In genomic region chr3:33124638-33125037, GRCh38 we compare ENCODE assay signal across 26 cellular contexts. TPM values are rescaled to one million over a fixed set of nuclear protein-coding genes. Genes with fewer than 3 reads are reported as not detected.
DNase-seq lines count a peak whose midpoint lies in the region; ATAC-seq, FAIRE-seq and TF ChIP-seq lines count a peak whose summit lies in the region.
"Had no signal": no experiment of that assay in that cellular context is flagged by ENCODE, and none has a peak within 500 bp of the region (broad histone marks: within the 10 kb centered on the region; RNA-seq: fewer than 3 reads in every experiment).

No MANE protein-coding gene starts in this region.

- peak; percentile 92 for ATAC-seq in activated T-helper 17 cell treated with anti-CD3 and anti-CD28 coated beads, Interleukin-2, amount 50 U/mL, for 72 hours (replicated peaks)
- ATAC-seq in stimulated activated effector memory CD8-positive, alpha-beta T cell treated with anti-CD3 and anti-CD28 coated beads, Interleukin-12 subunit alpha, Interleukin-12 subunit beta, amount 100 ng/mL, for 72 hours: peak; percentile 63
- no peak for ATAC-seq in PC-3
- ATAC-seq: CD8-positive, alpha-beta T cell; GM23338; K562 had no signal

- no peak for TF ChIP-seq CTCF in bronchial epithelial cell (IDR thresholded peaks at IDR 0.05; ENCODE audit: insufficient read depth, low read length, severe bottlenecking)
- no peak for TF ChIP-seq CTCF in PC-3 (conservative IDR thresholded peaks at IDR 0.05; ENCODE audit: low read depth, low read length)
- TF ChIP-seq CTCF in transverse colon (IDR thresholded peaks at IDR 0.05): no peak

- in situ Hi-C loops in transverse colon (cut with MboI; ENCODE audit: low pct_ligation_motif_present in 1 of 4, low pct_unique_long_range_greater_than_20kb in 1 of 4, low sequenced_read_pairs in 3 of 4): loop anchor here (10.0 to 25.0 kb wide), 3 partner anchors 238 to 663 kb away; partner anchors contain the start of gene PDCD6IP (in 2 of the 4)

- peaks cover 8% of the 10 kb centered on the region for H3K36me3 ChIP-seq in bronchial epithelial cell (ENCODE audit: control insufficient read depth, insufficient read depth, low read length)
- peaks cover 65% of the 10 kb centered on the region for H3K36me3 ChIP-seq in PC-3 (ENCODE audit: low read depth, low read length)
- H3K36me3 ChIP-seq in transverse colon: peaks cover 0 to 52% (median 18%) of the 10 kb centered on the region in 4 donors

- TF ChIP-seq EP300 in transverse colon (IDR thresholded peaks at IDR 0.05; ENCODE audit: low read depth): no peak

- FAIRE-seq in bronchial epithelial cell (lab: Jason Lieb, UNC): no peak
- FAIRE-seq: HTR-8/SVneo, K562 had no signal

- CTCF ChIA-PET in activated naive CD4-positive, alpha-beta T cell treated with anti-CD3 and anti-CD28 coated beads for 36 hours (lab: Charles Lee): interaction anchor here (0.5 kb wide), 1 partner anchor 126 kb away, joined by 3 read pairs; no protein-coding TSS in a partner anchor
- CTCF ChIA-PET in PC-3 (lab: Charles Lee): no interaction called here

- H3K27ac ChIP-seq in PC-3 (ENCODE audit: low read length): no peak overlapping the region
- no peak overlapping the region for H3K27ac ChIP-seq in transverse colon
- H3K27ac ChIP-seq: C4-2B, Peyer's patch had no signal

- no peaks in the 10 kb centered on the region for H3K9me3 Mint-ChIP-seq in activated naive CD4-positive, alpha-beta T cell treated with anti-CD3 and anti-CD28 coated beads for 36 hours
- no peaks in the 10 kb centered on the region for H3K9me3 Mint-ChIP-seq in activated T-helper 17 cell treated with anti-CD3 and anti-CD28 coated beads, Interleukin-2, amount 50 U/mL, for 72 hours
- H3K9me3 Mint-ChIP-seq in stimulated activated effector memory CD8-positive, alpha-beta T cell treated with anti-CD3 and anti-CD28 coated beads, Interleukin-12 subunit alpha, Interleukin-12 subunit beta, amount 100 ng/mL, for 72 hours: no peaks in the 10 kb centered on the region
- H3K9me3 Mint-ChIP-seq: CD8-positive, alpha-beta T cell; GM23338; H9 had no signal

- H3K36me3 Mint-ChIP-seq in activated naive CD4-positive, alpha-beta T cell treated with anti-CD3 and anti-CD28 coated beads for 36 hours (ENCODE audit: low read depth): peaks cover 15% of the 10 kb centered on the region
- H3K36me3 Mint-ChIP-seq in activated T-helper 17 cell treated with anti-CD3 and anti-CD28 coated beads, Interleukin-2, amount 50 U/mL, for 72 hours (ENCODE audit: low read depth): peaks cover 62% of the 10 kb centered on the region
- H3K36me3 Mint-ChIP-seq in stimulated activated effector memory CD8-positive, alpha-beta T cell treated with anti-CD3 and anti-CD28 coated beads, Interleukin-12 subunit alpha, Interleukin-12 subunit beta, amount 100 ng/mL, for 72 hours: peaks cover 44% of the 10 kb centered on the region

- no peak overlapping the region for H2AFZ ChIP-seq in PC-3 (ENCODE audit: low read length)
- H2AFZ ChIP-seq: GM23338 had no signal

- BruUV-seq in PC-3 (replicated peaks; lab: Mats Ljungman, UMichigan): no TSS peak

- H3K4me1 Mint-ChIP-seq in activated naive CD4-positive, alpha-beta T cell treated with anti-CD3 and anti-CD28 coated beads for 36 hours (ENCODE audit: low read depth): peaks cover 15% of the 10 kb centered on the region
- peaks cover 17% of the 10 kb centered on the region for H3K4me1 Mint-ChIP-seq in activated T-helper 17 cell treated with anti-CD3 and anti-CD28 coated beads, Interleukin-2, amount 50 U/mL, for 72 hours
- H3K4me1 Mint-ChIP-seq in stimulated activated effector memory CD8-positive, alpha-beta T cell treated with anti-CD3 and anti-CD28 coated beads, Interleukin-12 subunit alpha, Interleukin-12 subunit beta, amount 100 ng/mL, for 72 hours: peaks cover 8% of the 10 kb centered on the region
- H3K4me1 Mint-ChIP-seq: B cell had no signal

- H3K27me3 Mint-ChIP-seq in activated naive CD4-positive, alpha-beta T cell treated with anti-CD3 and anti-CD28 coated beads for 36 hours (ENCODE audit: low read depth): no peaks in the 10 kb centered on the region
- H3K27me3 Mint-ChIP-seq in activated T-helper 17 cell treated with anti-CD3 and anti-CD28 coated beads, Interleukin-2, amount 50 U/mL, for 72 hours: no peaks in the 10 kb centered on the region
- H3K27me3 Mint-ChIP-seq: B cell had no signal

- no peak overlapping the region for H3K4me3 Mint-ChIP-seq in activated naive CD4-positive, alpha-beta T cell treated with anti-CD3 and anti-CD28 coated beads for 36 hours
- peak overlapping the region; percentile 13 for H3K4me3 Mint-ChIP-seq in activated T-helper 17 cell treated with anti-CD3 and anti-CD28 coated beads, Interleukin-2, amount 50 U/mL, for 72 hours
- no peak overlapping the region for H3K4me3 Mint-ChIP-seq in stimulated activated effector memory CD8-positive, alpha-beta T cell treated with anti-CD3 and anti-CD28 coated beads, Interleukin-12 subunit alpha, Interleukin-12 subunit beta, amount 100 ng/mL, for 72 hours
- H3K4me3 Mint-ChIP-seq: B cell; CD8-positive, alpha-beta T cell; GM23338; H9 had no signal

- peaks cover 8% of the 10 kb centered on the region for H3K79me2 ChIP-seq in PC-3 (ENCODE audit: low read length)

- H3K9ac ChIP-seq in PC-3 (ENCODE audit: low read length): no peak overlapping the region

- intact Hi-C loops in activated naive CD4-positive, alpha-beta T cell treated with anti-CD3 and anti-CD28 coated beads for 36 hours (cut with micrococcal nuclease): loop anchor here (1.0 to 2.0 kb wide), 2 partner anchors 14 to 28 kb away; no protein-coding TSS in a partner anchor
- intact Hi-C loops in PC-3 (cut with micrococcal nuclease) (no loop called here), transverse colon (cut with DNase I; ENCODE audit: low total_unique reads) (no loop called here)

- H3K27me3 ChIP-seq in bronchial epithelial cell (ENCODE audit: control insufficient read depth, insufficient read depth, low read length) (no peaks in the 10 kb centered on the region), PC-3 (ENCODE audit: low read length) (no peaks in the 10 kb centered on the region), transverse colon (no peaks in the 10 kb centered on the region)
- H3K27me3 ChIP-seq: Peyer's patch had no signal

- H3K27ac Mint-ChIP-seq in activated naive CD4-positive, alpha-beta T cell treated with anti-CD3 and anti-CD28 coated beads for 36 hours: no peak overlapping the region
- peak overlapping the region; percentile 86 for H3K27ac Mint-ChIP-seq in activated T-helper 17 cell treated with anti-CD3 and anti-CD28 coated beads, Interleukin-2, amount 50 U/mL, for 72 hours
- H3K27ac Mint-ChIP-seq in stimulated activated effector memory CD8-positive, alpha-beta T cell treated with anti-CD3 and anti-CD28 coated beads, Interleukin-12 subunit alpha, Interleukin-12 subunit beta, amount 100 ng/mL, for 72 hours: no peak overlapping the region
- H3K27ac Mint-ChIP-seq: B cell; CD8-positive, alpha-beta T cell; GM23338 had no signal

- H3K4me2 ChIP-seq in PC-3 (ENCODE audit: low read length): no peak overlapping the region
- H3K4me2 ChIP-seq: GM23338 had no signal

- H3K4me3 ChIP-seq in bronchial epithelial cell (ENCODE audit: low read depth, low read length) (no peak overlapping the region), PC-3 (ENCODE audit: low read length) (no peak overlapping the region), transverse colon (no peak overlapping the region)
- H3K4me3 ChIP-seq: GM23338, K562, Peyer's patch had no signal

- H3K9me2 ChIP-seq in PC-3 (replicated peaks; ENCODE audit: low read length): no peaks in the 10 kb centered on the region

- no peaks in the 10 kb centered on the region; the same call in 1 of the 2 replicates for H4K20me1 ChIP-seq in PC-3 (ENCODE audit: low read length)

- H3K4me1 ChIP-seq in PC-3 (ENCODE audit: insufficient read depth, low read length) (no peaks in the 10 kb centered on the region), transverse colon (peaks cover 0 to 2% (median 0%) of the 10 kb centered on the region in 4 donors)
- H3K4me1 ChIP-seq: Caco-2, Peyer's patch had no signal

- no peaks in the 10 kb centered on the region for H3F3A ChIP-seq in PC-3 (ENCODE audit: low read length, unreplicated experiment)

- no peak for TF ChIP-seq POLR2A in transverse colon (IDR thresholded peaks at IDR 0.05)

- H3K9me3 ChIP-seq in PC-3 (ENCODE audit: low read length): no peaks in the 10 kb centered on the region
- no peaks in the 10 kb centered on the region for H3K9me3 ChIP-seq in transverse colon
- H3K9me3 ChIP-seq: Caco-2, Peyer's patch had no signal

- DNase-seq in activated naive CD4-positive, alpha-beta T cell treated with anti-CD3 and anti-CD28 coated beads for 36 hours: peak; percentile 31
- no peak for DNase-seq in activated naive CD4-positive, alpha-beta T cell treated with Interleukin-2 at 50 U/mL for 16 hours
- DNase-seq in bronchial epithelial cell (ENCODE audit: low read depth) (peak; percentile 65), PC-3 (no peak), transverse colon (no peak)
- DNase-seq in stimulated activated effector memory CD8-positive, alpha-beta T cell treated with anti-CD3 and anti-CD28 coated beads, Interleukin-12 subunit alpha, Interleukin-12 subunit beta, amount 100 ng/mL, for 72 hours (ENCODE audit: low spot score in 2 of 2): no peak
- DNase-seq: Caco-2; CD8-positive, alpha-beta T cell; H9; Kasumi-1; NCI-H1092 treated with DMSO at 0.1 percent for 48 hours; NCI-H1436; NCI-H187; NCI-H2081 treated with DMSO at 0.1 percent for 48 hours; NCI-H2171; NCI-H226; NCI-H510A; NCI-H69; Peyer's patch; SIG-M5 had no signal

- POLR2A ChIA-PET in PC-3 (lab: Charles Lee; ENCODE audit: unreplicated experiment): no interaction called here

- WGBS in transverse colon (ENCODE audit: low coverage in 1 of 2), 2 donors: 100% methylated on average over 1 of the region's 1 CpG

RNA-seq across cellular contexts. Expression of gene CRTAP, which starts 10.8 kb away (rescaled TPM):
- total RNA-seq in activated naive CD4-positive, alpha-beta T cell treated with anti-CD3 and anti-CD28 coated beads for 36 hours: 10 to 100 TPM; 48.1 to 51.1 TPM
- 10 to 100 TPM; 38.2 to 60.7 TPM for total RNA-seq in activated T-helper 17 cell treated with anti-CD3 and anti-CD28 coated beads, Interleukin-2, amount 50 U/mL, for 72 hours
- total RNA-seq in bronchial epithelial cell (114 and 155 TPM in 2 replicates), PC-3 (2014; rRNA removed) (174 and 184 TPM in 2 replicates), transverse colon (100 to 1,000 TPM in 1 of 4 donors, 10 to 100 TPM in 3; 71.1 to 138 (median 88.8) TPM)

RNA-seq across cellular contexts. Expression of gene GLB1, which starts 27.7 kb away (rescaled TPM):
- total RNA-seq in activated naive CD4-positive, alpha-beta T cell treated with anti-CD3 and anti-CD28 coated beads for 36 hours: 10 to 100 TPM; 32.0 to 36.3 TPM
- total RNA-seq in activated T-helper 17 cell treated with anti-CD3 and anti-CD28 coated beads, Interleukin-2, amount 50 U/mL, for 72 hours: 100 to 1,000 TPM in 1 of 2 donors, 10 to 100 TPM in 1; 54.5 to 121 TPM
- total RNA-seq in bronchial epithelial cell: 36.2 and 47.4 TPM in 2 replicates
- total RNA-seq in PC-3 (2014; rRNA removed): 27.3 and 36.4 TPM in 2 replicates
- 100 to 1,000 TPM in 1 of 4 donors, 10 to 100 TPM in 3; 24.5 to 105 (median 78.7) TPM for total RNA-seq in transverse colon

RNA-seq across cellular contexts. Expression of gene TMPPE, which starts 27.7 kb away (rescaled TPM):
- 1 to 10 TPM; 3.2 to 3.3 TPM for total RNA-seq in activated naive CD4-positive, alpha-beta T cell treated with anti-CD3 and anti-CD28 coated beads for 36 hours
- 10 to 100 TPM in 1 of 2 donors, 1 to 10 TPM in 1; 8.8 to 12.7 TPM for total RNA-seq in activated T-helper 17 cell treated with anti-CD3 and anti-CD28 coated beads, Interleukin-2, amount 50 U/mL, for 72 hours
- 5.5 and 7.7 TPM in 2 replicates for total RNA-seq in bronchial epithelial cell
- 4.2 and 4.7 TPM in 2 replicates for total RNA-seq in PC-3 (2014; rRNA removed)
- total RNA-seq in transverse colon: 10 to 100 TPM in 3 of 4 donors, 1 to 10 TPM in 1; 5.0 to 19.5 (median 16.0) TPM

Comparison
In these comparisons a context has a peak if more than half of its experiments do, and no peak if none do; other contexts are left out.
1. DNase-seq: peak in activated naive CD4-positive, alpha-beta T cell treated with anti-CD3 and anti-CD28 coated beads for 36 hours (single experiment) and bronchial epithelial cell (single experiment); none in activated naive CD4-positive, alpha-beta T cell treated with Interleukin-2 at 50 U/mL for 16 hours (single experiment), stimulated activated effector memory CD8-positive, alpha-beta T cell treated with anti-CD3 and anti-CD28 coated beads, Interleukin-12 subunit alpha, Interleukin-12 subunit beta, amount 100 ng/mL, for 72 hours (0 of 2), PC-3 (single experiment) and transverse colon (single experiment).